13 cellular contexts compared by ENCODE assay signal in genomic region chr1:12469493-12469892, GRCh38.
DNase-seq lines count a peak whose midpoint lies in the region; ATAC-seq and TF ChIP-seq lines count a peak whose summit lies in the region.
"Had no signal": no experiment of that assay in that cellular context is flagged by ENCODE, and none has a peak within 500 bp of the region (broad histone marks: within the 10 kb centered on the region; RNA-seq: fewer than 3 reads in every experiment).

No MANE protein-coding gene starts in this region.

- peaks cover 52 to 61% (median 59%) of the 10 kb centered on the region in 3 donors for H3K4me1 Mint-ChIP-seq in T-cell
- H3K4me1 Mint-ChIP-seq in naive thymus-derived CD4-positive, alpha-beta T cell: peaks cover 33 to 79% (median 70%) of the 10 kb centered on the region in 7 donors

- TF ChIP-seq EP300 in tibial nerve (IDR thresholded peaks at IDR 0.05): no peak

- ATAC-seq in T-cell (replicated peaks in 1 of 4): no peak
- ATAC-seq in naive thymus-derived CD4-positive, alpha-beta T cell: no peak

- peaks cover 0 to 4% (median 0%) of the 10 kb centered on the region in 3 experiments for H3K36me3 ChIP-seq in naive thymus-derived CD4-positive, alpha-beta T cell (ENCODE audit: control insufficient read depth in 2 of 3, insufficient read depth in 3 of 3, low read length in 3 of 3)
- peaks cover 0 to 3% (median 0%) of the 10 kb centered on the region in 3 donors for H3K36me3 ChIP-seq in tibial nerve

- no peaks in the 10 kb centered on the region for H3K27me3 Mint-ChIP-seq in T-cell
- no peaks in the 10 kb centered on the region for H3K27me3 Mint-ChIP-seq in naive thymus-derived CD4-positive, alpha-beta T cell
- H3K27me3 Mint-ChIP-seq: CD4-positive, CD25-positive, alpha-beta regulatory T cell had no signal

- DNase-seq in NCI-H146 (lab: John Stamatoyannopoulos, UW) (peak; percentile 11), NCI-H146 treated with DMSO at 0.1 percent for 48 hours (lab: John Stamatoyannopoulos, UW; ENCODE audit: unreplicated experiment) (no peak), HEK293T (ENCODE audit: extremely low spot score) (peak; percentile 57), T-cell (no peak), tibial nerve (ENCODE audit: low spot score in 2 of 2) (no peak), ecto neural progenitor cell (ENCODE audit: low spot score) (no peak), GM19240 (ENCODE audit: insufficient read length, low spot score) (no peak)
- no peak for DNase-seq in naive thymus-derived CD4-positive, alpha-beta T cell
- DNase-seq: activated CD4-positive, alpha-beta T cell treated with anti-CD3 and anti-CD28 coated beads, Interleukin-2, amount 50 U/mL, for 1 hour; CD4-positive, CD25-positive, alpha-beta regulatory T cell; NCI-H2081 treated with DMSO at 0.1 percent for 48 hours had no signal

- no peaks in the 10 kb centered on the region for H3K27me3 ChIP-seq in naive thymus-derived CD4-positive, alpha-beta T cell (ENCODE audit: control insufficient read depth in 2 of 2, insufficient read depth in 2 of 2, low read length in 2 of 2)
- H3K27me3 ChIP-seq in tibial nerve: no peaks in the 10 kb centered on the region

- H3K9me3 ChIP-seq in naive thymus-derived CD4-positive, alpha-beta T cell (ENCODE audit: control insufficient read depth in 2 of 3, low read length in 3 of 3): no peaks in the 10 kb centered on the region
- no peaks in the 10 kb centered on the region for H3K9me3 ChIP-seq in tibial nerve

- CTCF ChIA-PET in HEK293T (lab: Yijun Ruan, JAX) (interaction anchor here (1.1 kb wide), 1 partner anchor 9 kb away, joined by 4 read pairs; no protein-coding TSS in a partner anchor), T-cell (lab: Charles Lee) (no interaction called here)
- CTCF ChIA-PET in naive thymus-derived CD4-positive, alpha-beta T cell (lab: Charles Lee): interaction anchor here (1.2 kb wide), 1 partner anchor 11 kb away, joined by 3 read pairs; no protein-coding TSS in a partner anchor

- WGBS in tibial nerve, 2 donors: 56 to 59% methylated on average over 6 of the region's 6 CpGs

- intact Hi-C loops in naive thymus-derived CD4-positive, alpha-beta T cell (cut with micrococcal nuclease): no loop called here

- peaks cover 28 to 52% of the 10 kb centered on the region in 2 donors for H3K4me1 ChIP-seq in naive thymus-derived CD4-positive, alpha-beta T cell (ENCODE audit: control insufficient read depth in 2 of 2, insufficient read depth in 2 of 2, low read length in 2 of 2)
- H3K4me1 ChIP-seq in tibial nerve: peaks cover 0 to 84% (median 27%) of the 10 kb centered on the region in 4 donors

- peaks cover 29% of the 10 kb centered on the region for H3K36me3 Mint-ChIP-seq in T-cell
- peaks cover 4 to 49% (median 15%) of the 10 kb centered on the region in 5 donors for H3K36me3 Mint-ChIP-seq in naive thymus-derived CD4-positive, alpha-beta T cell

- no peak overlapping the region for H3K27ac ChIP-seq in naive thymus-derived CD4-positive, alpha-beta T cell (ENCODE audit: low read depth, low read length)
- H3K27ac ChIP-seq in tibial nerve: peak overlapping the region in 1 of 4 donors; percentile 21
- H3K27ac ChIP-seq: HL-60, parathyroid adenoma had no signal

- no peak for TF ChIP-seq POLR2A in tibial nerve (IDR thresholded peaks at IDR 0.05)

- H3K4me3 Mint-ChIP-seq in T-cell: no peak overlapping the region
- H3K4me3 Mint-ChIP-seq in naive thymus-derived CD4-positive, alpha-beta T cell: peak overlapping the region in 1 of 10 donors; percentile 13
- H3K4me3 Mint-ChIP-seq: CD4-positive, CD25-positive, alpha-beta regulatory T cell had no signal

- H3K4me3 ChIP-seq in naive thymus-derived CD4-positive, alpha-beta T cell (ENCODE audit: low read length): no peak overlapping the region
- no peak overlapping the region for H3K4me3 ChIP-seq in tibial nerve

- H3K27ac Mint-ChIP-seq in T-cell: peak overlapping the region; percentile 55 to 63
- H3K27ac Mint-ChIP-seq in naive thymus-derived CD4-positive, alpha-beta T cell: peak overlapping the region in 7 of 9 donors; percentile 43 to 99 (median 73)

- no peaks in the 10 kb centered on the region for H3K9me3 Mint-ChIP-seq in T-cell
- H3K9me3 Mint-ChIP-seq in naive thymus-derived CD4-positive, alpha-beta T cell: peaks cover 0 to 2% (median 0%) of the 10 kb centered on the region in 11 donors
- H3K9me3 Mint-ChIP-seq: CD4-positive, CD25-positive, alpha-beta regulatory T cell had no signal

- no peak for TF ChIP-seq CTCF in tibial nerve (IDR thresholded peaks at IDR 0.05)

- POLR2A ChIA-PET in HEK293T (lab: Yijun Ruan, JAX) (no interaction called here), T-cell (lab: Charles Lee) (no interaction called here)
- POLR2A ChIA-PET in naive thymus-derived CD4-positive, alpha-beta T cell (lab: Charles Lee): interaction anchor here (1.1 to 1.7 kb wide), 4 partner anchors 9 to 41 kb away, joined by 4 to 8 read pairs (median 6); no protein-coding TSS in a partner anchor

TF ChIP-seq in HEK293T, 16 proteins besides CTCF, POLR2A, EP300 and RAD21:
- TF ChIP-seq SP1 (IDR thresholded peaks at IDR 0.05): no peak
- no peak for TF ChIP-seq LEF1 (IDR thresholded peaks at IDR 0.05; ENCODE audit: borderline replicate concordance)
- TF ChIP-seq TARDBP (IDR thresholded peaks at IDR 0.05): no peak
- no peak for TF ChIP-seq ZNF384 (IDR thresholded peaks at IDR 0.05)
- TF ChIP-seq ARNT (IDR thresholded peaks at IDR 0.05): no peak

Comparison
In these comparisons a context has a peak if more than half of its experiments do, and no peak if none do; other contexts are left out.
1. DNase-seq: peak in NCI-H146 (single experiment) and HEK293T (single experiment); none in NCI-H146 treated with DMSO at 0.1 percent for 48 hours (single experiment), T-cell (0 of 34), naive thymus-derived CD4-positive, alpha-beta T cell (0 of 9), tibial nerve (0 of 2), ecto neural progenitor cell (single experiment) and GM19240 (single experiment).
2. CTCF ChIA-PET loops: an anchor here in HEK293T (1.1 kb wide) and naive thymus-derived CD4-positive, alpha-beta T cell (1.2 kb wide); none called in T-cell.